13 cellular contexts compared by ENCODE assay signal in genomic region chr2:9803023-9803805, GRCh38. TPM values are rescaled to one million over a fixed set of nuclear protein-coding genes. Genes with fewer than 3 reads are reported as not detected.
DNase-seq lines count a peak whose midpoint lies in the region; ATAC-seq and TF ChIP-seq lines count a peak whose summit lies in the region.
"Had no signal": no experiment of that assay in that cellular context is flagged by ENCODE, and none has a peak within 500 bp of the region (broad histone marks: within the 10 kb centered on the region; RNA-seq: fewer than 3 reads in every experiment).

No MANE protein-coding gene starts in this region.

- no peak overlapping the region for H2AK5ac ChIP-seq in H9 (ENCODE audit: insufficient read length, low read length)

- H3K4me3 ChIP-seq in hepatocyte (no peak overlapping the region), subcutaneous abdominal adipose tissue (ENCODE audit: low read depth in 1 of 5, low read length in 5 of 5) (peak overlapping the region in 1 of 5 donors; percentile 5)
- H3K4me3 ChIP-seq: A549 had no signal

- H2BK20ac ChIP-seq in H9 (ENCODE audit: low read depth, low read length, poor library complexity, severe bottlenecking) = no peak overlapping the region

- H3K18ac ChIP-seq in H9 (ENCODE audit: insufficient read length, low read depth, low read length) = no peak overlapping the region

- H2BK5ac ChIP-seq in H9 (ENCODE audit: insufficient read length, low read length) = no peak overlapping the region

- peaks cover 19% of the 10 kb centered on the region for H3K4me1 ChIP-seq in hepatocyte (ENCODE audit: insufficient read depth)
- peaks cover 12 to 64% (median 61%) of the 10 kb centered on the region in 5 donors for H3K4me1 ChIP-seq in subcutaneous abdominal adipose tissue (ENCODE audit: control insufficient read depth in 5 of 5, insufficient read depth in 5 of 5, low read length in 5 of 5)
- no peaks in the 10 kb centered on the region for H3K4me1 ChIP-seq in H9 (ENCODE audit: insufficient read depth, low read length)

- H3K56ac ChIP-seq in H9 (ENCODE audit: insufficient read length, low read depth, low read length) = no peak overlapping the region

- H3K23ac ChIP-seq in H9 (ENCODE audit: insufficient read length, low read depth, low read length) = no peak overlapping the region

- H2BK12ac ChIP-seq in H9 (ENCODE audit: insufficient read length, low read depth, low read length) = no peak overlapping the region

- H3T11ph ChIP-seq in H9 (ENCODE audit: low read length) = no peak overlapping the region

- no peaks in the 10 kb centered on the region for H4K20me1 ChIP-seq in hepatocyte (ENCODE audit: insufficient read depth, poor library complexity, severe bottlenecking)
- H4K20me1 ChIP-seq in H9 (ENCODE audit: control insufficient read depth, insufficient read depth, insufficient read length) = no peaks in the 10 kb centered on the region

- H3K4me3 Mint-ChIP-seq in T-helper 17 cell (no peak overlapping the region), H9 (no peak overlapping the region)
- H3K4me3 Mint-ChIP-seq: type B pancreatic cell had no signal

- H3K27me3 ChIP-seq in hepatocyte (no peaks in the 10 kb centered on the region), subcutaneous abdominal adipose tissue (ENCODE audit: control insufficient read depth in 5 of 5, insufficient read depth in 4 of 5, low read length in 5 of 5) (no peaks in the 10 kb centered on the region), H9 (ENCODE audit: insufficient read depth, low read length) (no peaks in the 10 kb centered on the region)
- H3K27me3 ChIP-seq: brain microvascular endothelial cell had no signal

- peaks cover 35% of the 10 kb centered on the region for H3K4me1 Mint-ChIP-seq in T-helper 17 cell
- peaks cover 17 to 25% of the 10 kb centered on the region in 2 experiments for H3K4me1 Mint-ChIP-seq in H9

- no peak overlapping the region for H4K91ac ChIP-seq in H9 (ENCODE audit: insufficient read length, low read depth, low read length)

- no peaks in the 10 kb centered on the region for H3K23me2 ChIP-seq in H9 (ENCODE audit: insufficient read length, low read depth, low read length, poor library complexity, severe bottlenecking)

- H3K9me3 ChIP-seq in T-helper 17 cell (ENCODE audit: control insufficient read depth, low read length, poor library complexity, severe bottlenecking) (no peaks in the 10 kb centered on the region), hepatocyte (ENCODE audit: low read depth) (no peaks in the 10 kb centered on the region), subcutaneous abdominal adipose tissue (ENCODE audit: control insufficient read depth in 5 of 5, low read length in 5 of 5) (no peaks in the 10 kb centered on the region), H9 (ENCODE audit: control insufficient read depth, low read depth, low read length) (no peaks in the 10 kb centered on the region)
- H3K9me3 ChIP-seq: A549 had no signal

- no peaks in the 10 kb centered on the region for H3K36me3 ChIP-seq in hepatocyte (replicated peaks; ENCODE audit: insufficient read depth, low read depth)
- no peaks in the 10 kb centered on the region for H3K36me3 ChIP-seq in subcutaneous abdominal adipose tissue (ENCODE audit: control insufficient read depth in 5 of 5, insufficient read depth in 5 of 5, low read length in 5 of 5)
- H3K36me3 ChIP-seq: brain microvascular endothelial cell had no signal

- 76% methylated on average over 17 of the region's 17 CpGs for whole genome bisulfite sequencing in hepatocyte (ENCODE audit: low lambda C conversion rate, missing lambda C conversion rate)
- WGBS in H9 (ENCODE audit: extremely low coverage, insufficient read length, low lambda C conversion rate) = no CpG with 5 or more reads among the region's 17 CpGs

- no peaks in the 10 kb centered on the region for H3K9me2 ChIP-seq in hepatocyte (replicated peaks; ENCODE audit: insufficient read depth)

- no peaks in the 10 kb centered on the region; a peak in 1 of 5 replicates for H3K9me3 Mint-ChIP-seq in H9
- H3K9me3 Mint-ChIP-seq: type B pancreatic cell had no signal

- H3K36me3 Mint-ChIP-seq in T-helper 17 cell (ENCODE audit: low read depth) = no peaks in the 10 kb centered on the region
- H3K36me3 Mint-ChIP-seq in H9 (ENCODE audit: insufficient read depth in 1 of 3, low read depth in 3 of 3) = no peaks in the 10 kb centered on the region
- H3K36me3 Mint-ChIP-seq: type B pancreatic cell had no signal

- H3K27ac Mint-ChIP-seq in T-helper 17 cell (peak overlapping the region; percentile 98), H9 (no peak overlapping the region; a peak in 1 of 7 replicates)
- H3K27ac Mint-ChIP-seq: type B pancreatic cell had no signal

- no peak overlapping the region for H4K5ac ChIP-seq in H9 (ENCODE audit: insufficient read length, low read depth, low read length)

- H3K79me2 ChIP-seq in hepatocyte (no peaks in the 10 kb centered on the region), H9 (ENCODE audit: insufficient read depth, low read length) (no peaks in the 10 kb centered on the region)

- peak; percentile 8 for DNase-seq in NCI-H2196 (lab: John Stamatoyannopoulos, UW; ENCODE audit: unreplicated experiment)
- no peak for DNase-seq in NCI-H2196 treated with DMSO at 0.1 percent for 48 hours (lab: John Stamatoyannopoulos, UW; ENCODE audit: unreplicated experiment)
- DNase-seq in T-helper 17 cell = no peak
- peak; percentile 73 for DNase-seq in hepatocyte (ENCODE audit: low spot score)
- no peak for DNase-seq in NCI-H446 (lab: John Stamatoyannopoulos, UW)
- DNase-seq in H9 = no peak
- DNase-seq: activated CD4-positive, alpha-beta T cell treated with anti-CD3 and anti-CD28 coated beads for 4 hours; brain microvascular endothelial cell; DMS79 treated with DMSO at 0.1 percent for 48 hours had no signal

- no peak overlapping the region; the same call in 1 of the 2 replicates for H3K14ac ChIP-seq in H9 (ENCODE audit: insufficient read depth, low read length)

- no peak overlapping the region for H3K4me2 ChIP-seq in hepatocyte
- H3K4me2 ChIP-seq in H9 (ENCODE audit: insufficient read depth, insufficient read length, low read length) = no peak overlapping the region

- H3K4ac ChIP-seq in H9 (ENCODE audit: low read depth, low read length) = no peak overlapping the region

- no peak for ATAC-seq in T-helper 17 cell
- no peak for ATAC-seq in HG02798 (IDR thresholded peaks at IDR 0.05; ENCODE audit: poor library complexity, unreplicated experiment)
- ATAC-seq: A549 had no signal

- no peak overlapping the region for H2BK120ac ChIP-seq in H9 (ENCODE audit: low read depth, low read length, poor library complexity, severe bottlenecking)

- H3K79me1 ChIP-seq in H9 (ENCODE audit: insufficient read depth, low read depth, low read length, poor library complexity, severe bottlenecking) = no peaks in the 10 kb centered on the region

- H2BK15ac ChIP-seq in H9 (ENCODE audit: low read depth, low read length) = no peak overlapping the region

- TF ChIP-seq CTCF in hepatocyte (IDR thresholded peaks at IDR 0.05; ENCODE audit: poor library complexity) (no peak), H9 (conservative IDR thresholded peaks at IDR 0.05) (no peak)

- H4K8ac ChIP-seq in H9 (replicated peaks; ENCODE audit: insufficient read length, low read depth, low read length) = no peak overlapping the region

- H3K27me3 Mint-ChIP-seq in T-helper 17 cell = no peaks in the 10 kb centered on the region
- no peaks in the 10 kb centered on the region; the same call in 1 of the 2 replicates for H3K27me3 Mint-ChIP-seq in H9 (ENCODE audit: low read depth)
- H3K27me3 Mint-ChIP-seq: type B pancreatic cell had no signal

- H2AFZ ChIP-seq in hepatocyte (no peak overlapping the region), H9 (ENCODE audit: low read length) (no peak overlapping the region)

- H3K27ac ChIP-seq in hepatocyte (no peak overlapping the region), subcutaneous abdominal adipose tissue (ENCODE audit: low read depth, low read length) (peak overlapping the region; percentile 81), H9 (ENCODE audit: insufficient read length, low read depth, low read length) (no peak overlapping the region)

- H3K9ac ChIP-seq in subcutaneous abdominal adipose tissue (ENCODE audit: low read length in 5 of 5) = peak overlapping the region in 1 of 5 donors; percentile 20
- H3K9ac ChIP-seq in H9 (ENCODE audit: extremely low read depth, insufficient read length, low read length) = no peak overlapping the region

RNA-seq across cellular contexts. Expression of gene TAF1B, which starts 40.1 kb away (rescaled TPM):
- 10 to 100 TPM; 15.3 to 19.9 TPM for total RNA-seq in T-helper 17 cell
- total RNA-seq in hepatocyte = 14.7 and 19.4 TPM in 2 replicates
- 8.0 and 13.2 TPM in 2 replicates for polyA plus RNA-seq in hepatocyte
- total RNA-seq in H9 (2021) = 29.9 and 31.9 TPM in 2 replicates

Comparison
In these comparisons a context has a peak if more than half of its experiments do, and no peak if none do; other contexts are left out.
1. DNase-seq: peak in NCI-H2196 (single experiment) and hepatocyte (single experiment); none in NCI-H2196 treated with DMSO at 0.1 percent for 48 hours (single experiment), T-helper 17 cell (0 of 3), NCI-H446 (0 of 2) and H9 (single experiment).